In the genomic region with DNA sequence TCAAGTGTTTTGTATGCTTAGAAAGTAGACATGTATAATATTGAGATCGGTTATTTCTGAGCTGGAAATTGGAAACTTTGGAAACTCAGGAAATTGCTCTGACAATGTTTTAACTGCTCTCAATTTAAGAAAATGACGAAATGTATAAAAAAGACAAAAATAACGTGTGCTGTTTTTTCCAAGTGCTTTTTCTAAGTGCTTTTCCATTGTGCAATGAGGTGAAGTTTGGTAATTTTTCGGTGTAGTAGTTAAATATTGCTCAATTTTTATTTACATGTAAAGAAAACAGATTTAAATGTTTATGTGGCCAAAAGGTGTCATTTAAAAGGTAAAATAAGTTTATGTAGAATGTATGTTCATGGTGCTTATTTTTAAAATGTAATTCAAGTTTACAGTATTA, we compare ENCODE assay signal across 1 cellular context.
TF ChIP-seq lines count a peak whose summit lies in the region.

No MANE protein-coding gene starts in this region.

TF ChIP-seq in HepG2, 621 proteins besides CTCF, POLR2A, EP300 and RAD21:
- TF ChIP-seq, protein P1, sequence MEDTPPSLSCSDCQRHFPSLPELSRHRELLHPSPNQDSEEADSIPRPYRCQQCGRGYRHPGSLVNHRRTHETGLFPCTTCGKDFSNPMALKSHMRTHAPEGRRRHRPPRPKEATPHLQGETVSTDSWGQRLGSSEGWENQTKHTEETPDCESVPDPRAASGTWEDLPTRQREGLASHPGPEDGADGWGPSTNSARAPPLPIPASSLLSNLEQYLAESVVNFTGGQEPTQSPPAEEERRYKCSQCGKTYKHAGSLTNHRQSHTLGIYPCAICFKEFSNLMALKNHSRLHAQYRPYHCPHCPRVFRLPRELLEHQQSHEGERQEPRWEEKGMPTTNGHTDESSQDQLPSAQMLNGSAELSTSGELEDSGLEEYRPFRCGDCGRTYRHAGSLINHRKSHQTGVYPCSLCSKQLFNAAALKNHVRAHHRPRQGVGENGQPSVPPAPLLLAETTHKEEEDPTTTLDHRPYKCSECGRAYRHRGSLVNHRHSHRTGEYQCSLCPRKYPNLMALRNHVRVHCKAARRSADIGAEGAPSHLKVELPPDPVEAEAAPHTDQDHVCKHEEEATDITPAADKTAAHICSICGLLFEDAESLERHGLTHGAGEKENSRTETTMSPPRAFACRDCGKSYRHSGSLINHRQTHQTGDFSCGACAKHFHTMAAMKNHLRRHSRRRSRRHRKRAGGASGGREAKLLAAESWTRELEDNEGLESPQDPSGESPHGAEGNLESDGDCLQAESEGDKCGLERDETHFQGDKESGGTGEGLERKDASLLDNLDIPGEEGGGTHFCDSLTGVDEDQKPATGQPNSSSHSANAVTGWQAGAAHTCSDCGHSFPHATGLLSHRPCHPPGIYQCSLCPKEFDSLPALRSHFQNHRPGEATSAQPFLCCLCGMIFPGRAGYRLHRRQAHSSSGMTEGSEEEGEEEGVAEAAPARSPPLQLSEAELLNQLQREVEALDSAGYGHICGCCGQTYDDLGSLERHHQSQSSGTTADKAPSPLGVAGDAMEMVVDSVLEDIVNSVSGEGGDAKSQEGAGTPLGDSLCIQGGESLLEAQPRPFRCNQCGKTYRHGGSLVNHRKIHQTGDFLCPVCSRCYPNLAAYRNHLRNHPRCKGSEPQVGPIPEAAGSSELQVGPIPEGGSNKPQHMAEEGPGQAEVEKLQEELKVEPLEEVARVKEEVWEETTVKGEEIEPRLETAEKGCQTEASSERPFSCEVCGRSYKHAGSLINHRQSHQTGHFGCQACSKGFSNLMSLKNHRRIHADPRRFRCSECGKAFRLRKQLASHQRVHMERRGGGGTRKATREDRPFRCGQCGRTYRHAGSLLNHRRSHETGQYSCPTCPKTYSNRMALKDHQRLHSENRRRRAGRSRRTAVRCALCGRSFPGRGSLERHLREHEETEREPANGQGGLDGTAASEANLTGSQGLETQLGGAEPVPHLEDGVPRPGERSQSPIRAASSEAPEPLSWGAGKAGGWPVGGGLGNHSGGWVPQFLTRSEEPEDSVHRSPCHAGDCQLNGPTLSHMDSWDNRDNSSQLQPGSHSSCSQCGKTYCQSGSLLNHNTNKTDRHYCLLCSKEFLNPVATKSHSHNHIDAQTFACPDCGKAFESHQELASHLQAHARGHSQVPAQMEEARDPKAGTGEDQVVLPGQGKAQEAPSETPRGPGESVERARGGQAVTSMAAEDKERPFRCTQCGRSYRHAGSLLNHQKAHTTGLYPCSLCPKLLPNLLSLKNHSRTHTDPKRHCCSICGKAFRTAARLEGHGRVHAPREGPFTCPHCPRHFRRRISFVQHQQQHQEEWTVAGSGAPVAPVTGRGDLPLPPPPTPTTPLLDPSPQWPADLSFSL (CRISPR knock-in tag; IDR thresholded peaks at IDR 0.05) = no peak
- TF ChIP-seq ZNF552 (CRISPR knock-in tag; IDR thresholded peaks at IDR 0.05; ENCODE audit: borderline replicate concordance) (no peak), HOXA3 (CRISPR knock-in tag; IDR thresholded peaks at IDR 0.05) (no peak), TP53 (CRISPR knock-in tag; conservative IDR thresholded peaks at IDR 0.05) (no peak), YEATS4 (CRISPR knock-in tag; IDR thresholded peaks at IDR 0.05; ENCODE audit: borderline replicate concordance) (no peak), FOXP1 (IDR thresholded peaks at IDR 0.05) (no peak), FOXP1 (CRISPR knock-in tag; IDR thresholded peaks at IDR 0.05) (no peak), SCMH1 (CRISPR knock-in tag; IDR thresholded peaks at IDR 0.05; ENCODE audit: borderline replicate concordance) (no peak), MXD4 (CRISPR knock-in tag; IDR thresholded peaks at IDR 0.05) (no peak), ZNF674 (CRISPR knock-in tag; IDR thresholded peaks at IDR 0.05; ENCODE audit: low read depth) (no peak), BRCA1 (CRISPR knock-in tag; IDR thresholded peaks at IDR 0.05) (no peak), ZKSCAN5 (CRISPR knock-in tag; IDR thresholded peaks at IDR 0.05) (no peak), NR2F6 (IDR thresholded peaks at IDR 0.05) (no peak), NR2F6 (CRISPR knock-in tag; IDR thresholded peaks at IDR 0.05) (no peak), HOXD1 (CRISPR knock-in tag; IDR thresholded peaks at IDR 0.05) (no peak), PCBP2 (optimal IDR thresholded peaks at IDR 0.05; ENCODE audit: low read depth, low read length, poor library complexity, severe bottlenecking) (no peak), HDAC1 (CRISPR knock-in tag; IDR thresholded peaks at IDR 0.05) (no peak), HCFC1 (IDR thresholded peaks at IDR 0.05; ENCODE audit: low read depth, low read length) (no peak), ZNF260 (CRISPR knock-in tag; IDR thresholded peaks at IDR 0.05; ENCODE audit: borderline replicate concordance, low read depth) (no peak)
- TF ChIP-seq, protein P2, sequence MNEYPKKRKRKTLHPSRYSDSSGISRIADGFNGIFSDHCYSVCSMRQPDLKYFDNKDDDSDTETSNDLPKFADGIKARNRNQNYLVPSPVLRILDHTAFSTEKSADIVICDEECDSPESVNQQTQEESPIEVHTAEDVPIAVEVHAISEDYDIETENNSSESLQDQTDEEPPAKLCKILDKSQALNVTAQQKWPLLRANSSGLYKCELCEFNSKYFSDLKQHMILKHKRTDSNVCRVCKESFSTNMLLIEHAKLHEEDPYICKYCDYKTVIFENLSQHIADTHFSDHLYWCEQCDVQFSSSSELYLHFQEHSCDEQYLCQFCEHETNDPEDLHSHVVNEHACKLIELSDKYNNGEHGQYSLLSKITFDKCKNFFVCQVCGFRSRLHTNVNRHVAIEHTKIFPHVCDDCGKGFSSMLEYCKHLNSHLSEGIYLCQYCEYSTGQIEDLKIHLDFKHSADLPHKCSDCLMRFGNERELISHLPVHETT (CRISPR knock-in tag; conservative IDR thresholded peaks at IDR 0.05) = no peak
- TF ChIP-seq, protein P3, sequence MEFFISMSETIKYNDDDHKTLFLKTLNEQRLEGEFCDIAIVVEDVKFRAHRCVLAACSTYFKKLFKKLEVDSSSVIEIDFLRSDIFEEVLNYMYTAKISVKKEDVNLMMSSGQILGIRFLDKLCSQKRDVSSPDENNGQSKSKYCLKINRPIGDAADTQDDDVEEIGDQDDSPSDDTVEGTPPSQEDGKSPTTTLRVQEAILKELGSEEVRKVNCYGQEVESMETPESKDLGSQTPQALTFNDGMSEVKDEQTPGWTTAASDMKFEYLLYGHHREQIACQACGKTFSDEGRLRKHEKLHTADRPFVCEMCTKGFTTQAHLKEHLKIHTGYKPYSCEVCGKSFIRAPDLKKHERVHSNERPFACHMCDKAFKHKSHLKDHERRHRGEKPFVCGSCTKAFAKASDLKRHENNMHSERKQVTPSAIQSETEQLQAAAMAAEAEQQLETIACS (CRISPR knock-in tag; IDR thresholded peaks at IDR 0.05) = no peak
- TF ChIP-seq, protein P4, sequence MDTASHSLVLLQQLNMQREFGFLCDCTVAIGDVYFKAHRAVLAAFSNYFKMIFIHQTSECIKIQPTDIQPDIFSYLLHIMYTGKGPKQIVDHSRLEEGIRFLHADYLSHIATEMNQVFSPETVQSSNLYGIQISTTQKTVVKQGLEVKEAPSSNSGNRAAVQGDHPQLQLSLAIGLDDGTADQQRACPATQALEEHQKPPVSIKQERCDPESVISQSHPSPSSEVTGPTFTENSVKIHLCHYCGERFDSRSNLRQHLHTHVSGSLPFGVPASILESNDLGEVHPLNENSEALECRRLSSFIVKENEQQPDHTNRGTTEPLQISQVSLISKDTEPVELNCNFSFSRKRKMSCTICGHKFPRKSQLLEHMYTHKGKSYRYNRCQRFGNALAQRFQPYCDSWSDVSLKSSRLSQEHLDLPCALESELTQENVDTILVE (CRISPR knock-in tag; IDR thresholded peaks at IDR 0.05) = no peak
